In the genomic region with DNA sequence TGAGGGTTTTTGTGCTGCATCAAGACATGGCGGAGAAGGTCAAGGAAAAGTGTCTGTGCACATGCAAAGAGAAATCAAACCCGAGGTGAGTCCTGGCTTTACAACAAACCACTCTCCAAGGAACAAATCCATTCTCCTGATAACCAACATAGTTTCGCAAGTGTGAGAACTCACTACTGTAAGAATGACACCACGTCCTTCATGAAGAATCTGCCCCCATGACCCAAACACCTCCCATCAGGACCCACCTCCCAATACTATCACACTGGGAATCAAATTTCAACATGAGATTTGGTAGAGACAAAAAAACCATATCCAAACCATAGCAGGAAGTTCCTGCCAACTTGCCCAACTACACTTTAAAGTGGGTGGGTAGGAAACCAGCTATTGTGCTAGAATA, we compare ENCODE assay signal across 13 cellular contexts. TPM values are rescaled to one million over a fixed set of nuclear protein-coding genes. Genes with fewer than 3 reads are reported as not detected.
DNase-seq lines count a peak whose midpoint lies in the region; ATAC-seq and TF ChIP-seq lines count a peak whose summit lies in the region.
"Had no signal": no experiment of that assay in that cellular context is flagged by ENCODE, and none has a peak within 500 bp of the region (broad histone marks: within the 10 kb centered on the region; RNA-seq: fewer than 3 reads in every experiment).

No MANE protein-coding gene starts in this region.

- H3K4me3 Mint-ChIP-seq in endothelial cell (ENCODE audit: unreplicated experiment) = peak overlapping the region; percentile 52

- H3K36me3 ChIP-seq in rectal smooth muscle tissue (ENCODE audit: control insufficient read depth, insufficient read depth, low read length) = no peaks in the 10 kb centered on the region
- H3K36me3 ChIP-seq: prostate gland, SJCRH30 had no signal

- no peaks in the 10 kb centered on the region for H3K27me3 ChIP-seq in rectal smooth muscle tissue (ENCODE audit: control insufficient read depth, insufficient read depth, low read length)
- H3K27me3 ChIP-seq: SJCRH30 had no signal

- peaks cover 11% of the 10 kb centered on the region for H3K27me3 Mint-ChIP-seq in endothelial cell (ENCODE audit: unreplicated experiment)

- H3K9ac ChIP-seq in rectal smooth muscle tissue (ENCODE audit: low read length) = no peak overlapping the region

- H3K9me3 Mint-ChIP-seq in endothelial cell (ENCODE audit: unreplicated experiment) = no peaks in the 10 kb centered on the region

- peaks cover 16% of the 10 kb centered on the region for H3K4me1 ChIP-seq in rectal smooth muscle tissue (ENCODE audit: control insufficient read depth, insufficient read depth, low read length)

- ATAC-seq in HG03097 (IDR thresholded peaks at IDR 0.05; ENCODE audit: low FRiP score, unreplicated experiment) = no peak

- DNase-seq in NCI-H2107 treated with DMSO at 0.1 percent for 48 hours (lab: John Stamatoyannopoulos, UW; ENCODE audit: unreplicated experiment) = peak; percentile 7
- DNase-seq in NCI-H2107 (lab: John Stamatoyannopoulos, UW) = no peak
- peak; percentile 43 for DNase-seq in NB4 (ENCODE audit: low read depth)
- DNase-seq in endothelial cell (ENCODE audit: low spot score) = no peak
- DNase-seq in iPS-NIHi7 (ENCODE audit: extremely low spot score) = no peak
- DNase-seq in DMS79 treated with DMSO at 0.1 percent for 48 hours (lab: John Stamatoyannopoulos, UW) = no peak
- DNase-seq: 8988T; activated CD4-positive, alpha-beta T cell treated with anti-CD3 and anti-CD28 coated beads, Interleukin-2, amount 50 U/mL, for 4 hours; NCI-H1694; SJCRH30 had no signal

- peaks cover 31% of the 10 kb centered on the region for H3K4me1 Mint-ChIP-seq in endothelial cell (ENCODE audit: unreplicated experiment)

- TF ChIP-seq POLR2A in NB4 (IDR thresholded peaks at IDR 0.05; ENCODE audit: extremely low read depth, insufficient read length) = no peak

- TF ChIP-seq CTCF in NB4 (IDR thresholded peaks at IDR 0.05; ENCODE audit: low read depth, low read length) = no peak
- no peak for TF ChIP-seq CTCF in endothelial cell (IDR thresholded peaks at IDR 0.05; ENCODE audit: unreplicated experiment)

- H3K27ac Mint-ChIP-seq in endothelial cell (ENCODE audit: unreplicated experiment) = no peak overlapping the region

- no peak overlapping the region for H3K27ac ChIP-seq in rectal smooth muscle tissue (ENCODE audit: low read depth, low read length)
- H3K27ac ChIP-seq: SJCRH30 had no signal

- H3K4me3 ChIP-seq in NB4 (ENCODE audit: low read depth, low read length) (peak overlapping the region; percentile 71), rectal smooth muscle tissue (ENCODE audit: low read length) (peak overlapping the region; percentile 6)
- H3K4me3 ChIP-seq: prostate gland had no signal

- peaks cover 11% of the 10 kb centered on the region for H3K36me3 Mint-ChIP-seq in endothelial cell (ENCODE audit: low read depth, unreplicated experiment)

RNA-seq across cellular contexts. Expression of gene ERC1, which starts 2.4 kb away (rescaled TPM):
- 57.9 TPM for total RNA-seq in endothelial cell (ENCODE audit: unreplicated experiment)

RNA-seq across cellular contexts. Expression of gene RAD52, which starts 39.1 kb away (rescaled TPM):
- 20.3 TPM for total RNA-seq in endothelial cell (ENCODE audit: unreplicated experiment)

Comparison
In these comparisons a context has a peak if more than half of its experiments do, and no peak if none do; other contexts are left out.
1. DNase-seq: peak in NCI-H2107 treated with DMSO at 0.1 percent for 48 hours (single experiment) and NB4 (single experiment); none in NCI-H2107 (single experiment), endothelial cell (single experiment), iPS-NIHi7 (single experiment) and DMS79 treated with DMSO at 0.1 percent for 48 hours (single experiment).